In genomic region chr11:389369-389768, GRCh38 we compare ENCODE assay signal across 5 cellular contexts. TPM values are rescaled to one million over a fixed set of nuclear protein-coding genes. Genes with fewer than 3 reads are reported as not detected.
"Had no signal": no experiment of that assay in that cellular context is flagged by ENCODE, and none has a peak within 500 bp of the region (broad histone marks: within the 10 kb centered on the region; RNA-seq: fewer than 3 reads in every experiment).

No MANE protein-coding gene starts in this region.

RNA-seq across cellular contexts. Expression of gene PKP3, which starts 4.6 kb away (rescaled TPM):
- total RNA-seq: OCI-LY7, SJCRH30, SK-MEL-5 had no signal

RNA-seq across cellular contexts. Expression of gene B4GALNT4, which starts 20.1 kb away (rescaled TPM):
- total RNA-seq: OCI-LY7, RPMI7951, SJSA1 had no signal

RNA-seq across cellular contexts. Expression of gene SIGIRR, which starts 25.4 kb away (rescaled TPM):
- total RNA-seq: SJCRH30 had no signal

RNA-seq across cellular contexts. Expression of gene ANO9, which starts 52.4 kb away (rescaled TPM):
- total RNA-seq: RPMI7951, SJSA1, SK-MEL-5 had no signal
